In genomic region chr10:59864141-59864962, GRCh38 we compare ENCODE assay signal across 1 cellular context.
TF ChIP-seq lines count a peak whose summit lies in the region.

No MANE protein-coding gene starts in this region.

TF ChIP-seq in GM12878, 131 proteins besides CTCF, POLR2A, EP300 and RAD21 (continued from another document):
- TF ChIP-seq ZBTB33 (IDR thresholded peaks at IDR 0.05): no peak
- no peak for TF ChIP-seq PML (IDR thresholded peaks at IDR 0.05; ENCODE audit: low read length)
- no peak for TF ChIP-seq BRCA1 (IDR thresholded peaks at IDR 0.05; ENCODE audit: low read depth, low read length)
- no peak for TF ChIP-seq SPI1 (IDR thresholded peaks at IDR 0.05; ENCODE audit: borderline replicate concordance, insufficient read depth, low read depth, low read length)
- TF ChIP-seq ZBED1 (IDR thresholded peaks at IDR 0.05; ENCODE audit: borderline replicate concordance): no peak
- no peak for TF ChIP-seq EZH2 (IDR thresholded peaks at IDR 0.05; ENCODE audit: borderline replicate concordance, control insufficient read depth, low read depth, low read length)
- TF ChIP-seq ZZZ3 (IDR thresholded peaks at IDR 0.05; ENCODE audit: control insufficient read depth, insufficient read length, low read depth): no peak
- TF ChIP-seq MTA3 (IDR thresholded peaks at IDR 0.05; ENCODE audit: borderline replicate concordance, low read length): no peak
- TF ChIP-seq RCOR1 (conservative IDR thresholded peaks at IDR 0.05; ENCODE audit: low read depth, low read length): no peak
- no peak for TF ChIP-seq POLR2AphosphoS5 (IDR thresholded peaks at IDR 0.05; ENCODE audit: low read length)
- TF ChIP-seq SKIL (IDR thresholded peaks at IDR 0.05; ENCODE audit: low read depth, poor library complexity, severe bottlenecking): no peak
TF ChIP-seq in GM12878: peak in this region for 3.
